ENCODE assay signal across 20 cellular contexts in genomic region chr20:37741055-37741454, GRCh38. TPM values are rescaled to one million over a fixed set of nuclear protein-coding genes. Genes with fewer than 3 reads are reported as not detected.
A peak's percentile ranks its signal among the peaks of the same experiment; 100 is the strongest.
DNase-seq lines count a peak whose midpoint lies in the region; ATAC-seq and TF ChIP-seq lines count a peak whose summit lies in the region.
"Had no signal": no experiment of that assay in that cellular context is flagged by ENCODE, and none has a peak within 500 bp of the region (broad histone marks: within the 10 kb centered on the region; RNA-seq: fewer than 3 reads in every experiment).

No MANE protein-coding gene starts in this region.

- ATAC-seq in right lobe of liver: peak; percentile 22 to 70 (median 32)
- ATAC-seq: activated naive CD4-positive, alpha-beta T cell treated with anti-CD3 and anti-CD28 coated beads, Interleukin-2, amount 50 U/mL, for 72 hours; CD8-positive, alpha-beta T cell; GM12878; HCT116; stimulated activated naive B cell treated with anti-CD40 and anti-IgM and Interleukin-4, amounts not matched to agents 10 μg/mL and 1 μg/mL and 100 μg/mL, for 72 hours had no signal

- no peak overlapping the region for H3K4me3 ChIP-seq in right lobe of liver
- H3K4me3 ChIP-seq: GM12878, mucosa of descending colon, skin epidermis had no signal

- 65% methylated on average over 3 of the region's 3 CpGs for WGBS in right lobe of liver (ENCODE audit: insufficient coverage, low coverage, low lambda C conversion rate, missing lambda C conversion rate)

- peak overlapping the region; percentile 85 for H3K27ac Mint-ChIP-seq in chondrocyte (ENCODE audit: unreplicated experiment)
- H3K27ac Mint-ChIP-seq: CD8-positive, alpha-beta T cell; stimulated activated naive B cell treated with anti-CD40 and anti-IgM and Interleukin-4, amounts not matched to agents 10 μg/mL and 1 μg/mL and 100 μg/mL, for 72 hours had no signal

- no peaks in the 10 kb centered on the region for H3K27me3 ChIP-seq in right lobe of liver

- peaks cover 3% of the 10 kb centered on the region for H3K9me3 Mint-ChIP-seq in chondrocyte (ENCODE audit: low read depth)
- H3K9me3 Mint-ChIP-seq: activated naive CD4-positive, alpha-beta T cell treated with anti-CD3 and anti-CD28 coated beads, Interleukin-2, amount 50 U/mL, for 72 hours; CD8-positive, alpha-beta T cell; central memory CD8-positive, alpha-beta T cell; stimulated activated naive B cell treated with anti-CD40 and anti-IgM and Interleukin-4, amounts not matched to agents 10 μg/mL and 1 μg/mL and 100 μg/mL, for 72 hours had no signal

- H3K4me3 Mint-ChIP-seq in chondrocyte (ENCODE audit: unreplicated experiment): no peak overlapping the region
- H3K4me3 Mint-ChIP-seq: CD8-positive, alpha-beta T cell; central memory CD8-positive, alpha-beta T cell; stimulated activated naive B cell treated with anti-CD40 and anti-IgM and Interleukin-4, amounts not matched to agents 10 μg/mL and 1 μg/mL and 100 μg/mL, for 72 hours had no signal

- H3K36me3 Mint-ChIP-seq in chondrocyte (ENCODE audit: low read depth): peaks cover 10% of the 10 kb centered on the region

- peaks cover 29% of the 10 kb centered on the region for H3K4me1 Mint-ChIP-seq in chondrocyte (ENCODE audit: low read depth)

- peaks cover 0 to 21% (median 3%) of the 10 kb centered on the region in 4 donors for H3K4me1 ChIP-seq in right lobe of liver

- no peak for TF ChIP-seq CTCF in chondrocyte (IDR thresholded peaks at IDR 0.05)
- no peak for TF ChIP-seq CTCF in right lobe of liver (IDR thresholded peaks at IDR 0.05)
- TF ChIP-seq CTCF in GM10248 (IDR thresholded peaks at IDR 0.05; ENCODE audit: control extremely low read depth, extremely low read depth, low read depth, missing control alignments): no peak

- H3K27ac ChIP-seq in right lobe of liver: peak overlapping the region in 2 of 3 donors; percentile 10 to 32
- H3K27ac ChIP-seq: skin epidermis had no signal

- peak; percentile 66 for DNase-seq in EH (ENCODE audit: low read depth)
- peak; percentile 46 for DNase-seq in RKO (ENCODE audit: low spot score)
- DNase-seq in chondrocyte (ENCODE audit: low spot score): no peak
- no peak for DNase-seq in right lobe of liver
- no peak for DNase-seq in NCI-H1048 (lab: John Stamatoyannopoulos, UW)
- no peak for DNase-seq in HUDEP-2 (lab: John Stamatoyannopoulos, UW; ENCODE audit: unreplicated experiment in 76 of 76)
- DNase-seq in activated effector memory CD4-positive, alpha-beta T cell treated with anti-CD3 and anti-CD28 coated beads, Interleukin-2, amount 50 U/mL, for 16 hours: no peak
- DNase-seq in GM10248 (ENCODE audit: extremely low spot score): no peak
- DNase-seq: activated T-cell treated with anti-CD3 and anti-CD28 coated beads, Interleukin-2, amount 50 U/mL, for 1 hour; CD8-positive, alpha-beta T cell; glutamatergic neuron; kidney; mucosa of descending colon; NCI-H1092 treated with DMSO at 0.1 percent for 48 hours; stimulated activated naive B cell treated with anti-CD40 and anti-IgM and Interleukin-4, amounts not matched to agents 10 μg/mL and 1 μg/mL and 100 μg/mL, for 72 hours had no signal

- no peaks in the 10 kb centered on the region for H3K27me3 Mint-ChIP-seq in chondrocyte (ENCODE audit: low read depth)
- H3K27me3 Mint-ChIP-seq: central memory CD8-positive, alpha-beta T cell; stimulated activated naive B cell treated with anti-CD40 and anti-IgM and Interleukin-4, amounts not matched to agents 10 μg/mL and 1 μg/mL and 100 μg/mL, for 72 hours had no signal

- H3K36me3 ChIP-seq in right lobe of liver: peaks cover 0 to 29% (median 1%) of the 10 kb centered on the region in 4 donors

- H3K9me3 ChIP-seq in right lobe of liver: no peaks in the 10 kb centered on the region
- H3K9me3 ChIP-seq: mucosa of descending colon had no signal

- POLR2A ChIA-PET in GM10248 (lab: Yijun Ruan, JAX): no interaction called here

- CTCF ChIA-PET in GM10248 (lab: Yijun Ruan, JAX): no interaction called here

- TF ChIP-seq POLR2A in right lobe of liver (IDR thresholded peaks at IDR 0.05): no peak

- intact Hi-C loops in right lobe of liver (cut with DNase I): no loop called here

RNA-seq across cellular contexts. Expression of gene CTNNBL1, which starts 47.2 kb away (rescaled TPM):
- total RNA-seq in chondrocyte (36.0 to 45.1 TPM (median 38.4 TPM) in 3 replicates), right lobe of liver (10 to 100 TPM; 16.3 to 41.8 (median 28.8) TPM)

Comparison
In these comparisons a context has a peak if more than half of its experiments do, and no peak if none do; other contexts are left out.
1. DNase-seq: peak in EH (single experiment) and RKO (single experiment); none in chondrocyte (single experiment), right lobe of liver (0 of 3), NCI-H1048 (single experiment), HUDEP-2 (0 of 76), activated effector memory CD4-positive, alpha-beta T cell treated with anti-CD3 and anti-CD28 coated beads, Interleukin-2, amount 50 U/mL, for 16 hours (single experiment) and GM10248 (single experiment).